Comparison of ENCODE assay signal across 11 cellular contexts in genomic region chr19:8251025-8251472, GRCh38. TPM values are rescaled to one million over a fixed set of nuclear protein-coding genes. Genes with fewer than 3 reads are reported as not detected.
DNase-seq lines count a peak whose midpoint lies in the region; ATAC-seq and TF ChIP-seq lines count a peak whose summit lies in the region.
"Had no signal": no experiment of that assay in that cellular context is flagged by ENCODE, and none has a peak within 500 bp of the region (broad histone marks: within the 10 kb centered on the region; RNA-seq: fewer than 3 reads in every experiment).

No MANE protein-coding gene starts in this region.

- H3K4me3 ChIP-seq in neural progenitor cell (no peak overlapping the region), upper lobe of left lung (no peak overlapping the region)

- H3K4me1 ChIP-seq in neural progenitor cell (no peaks in the 10 kb centered on the region), upper lobe of left lung (peaks cover 0 to 10% (median 4%) of the 10 kb centered on the region in 4 donors)

- no peaks in the 10 kb centered on the region for H3K79me2 ChIP-seq in neural progenitor cell (ENCODE audit: low read depth)

- POLR2A ChIA-PET in RWPE1 (lab: Yijun Ruan, JAX; ENCODE audit: low non-redundant PET): no interaction called here

- 54 to 72% methylated on average over 7 to 14 of the region's 14 CpGs for WGBS in upper lobe of left lung, 2 donors

- no peaks in the 10 kb centered on the region for H4K20me1 ChIP-seq in neural progenitor cell (ENCODE audit: low read depth)

- H3K9ac ChIP-seq in neural progenitor cell: no peak overlapping the region

- H3K27me3 ChIP-seq in neural progenitor cell (no peaks in the 10 kb centered on the region), upper lobe of left lung (no peaks in the 10 kb centered on the region)

- H3K36me3 ChIP-seq in neural progenitor cell (no peaks in the 10 kb centered on the region), upper lobe of left lung (peaks cover 0 to 17% (median 7%) of the 10 kb centered on the region in 4 donors)

- peaks cover 9% of the 10 kb centered on the region for H3F3A ChIP-seq in neural progenitor cell (ENCODE audit: low read depth)

- no peak overlapping the region for H3K4me2 ChIP-seq in neural progenitor cell

- peaks cover 2% of the 10 kb centered on the region for H3K4me1 Mint-ChIP-seq in neural progenitor cell

- no peaks in the 10 kb centered on the region for H3K9me3 Mint-ChIP-seq in neural progenitor cell

- DNase-seq in RWPE1 (ENCODE audit: low spot score): no peak
- peak; percentile 80 for DNase-seq in globus pallidus (ENCODE audit: low spot score)
- DNase-seq in neural progenitor cell (ENCODE audit: low spot score): no peak
- DNase-seq in upper lobe of left lung: peak; percentile 92
- DNase-seq in NCI-H345 (lab: John Stamatoyannopoulos, UW): no peak
- DNase-seq in NK-92 (lab: John Stamatoyannopoulos, UW; ENCODE audit: unreplicated experiment): no peak
- no peak for DNase-seq in NCI-H82 (lab: John Stamatoyannopoulos, UW)
- DNase-seq: NCI-H1417 treated with DMSO at 0.1 percent for 48 hours, nephron progenitor cell had no signal

- no peak overlapping the region for H2AFZ ChIP-seq in neural progenitor cell (replicated peaks)

- ATAC-seq in upper lobe of left lung (ENCODE audit: low FRiP score in 2 of 2): peak; percentile 79 to 85
- no peak for ATAC-seq in HG02981 (IDR thresholded peaks at IDR 0.05; ENCODE audit: unreplicated experiment)
- ATAC-seq: HCT116 had no signal

- H3K27ac Mint-ChIP-seq in neural progenitor cell: no peak overlapping the region

- no peak for TF ChIP-seq POLR2A in upper lobe of left lung (IDR thresholded peaks at IDR 0.05)

- peak; percentile 16; the same call in 1 of the 2 replicates for TF ChIP-seq CTCF in RWPE1 (conservative IDR thresholded peaks at IDR 0.05; ENCODE audit: low read depth)
- TF ChIP-seq CTCF in neural progenitor cell (IDR thresholded peaks at IDR 0.05): no peak
- TF ChIP-seq CTCF in upper lobe of left lung (IDR thresholded peaks at IDR 0.05): peak in 3 of 6 experiments; percentile 20 to 44 (median 34)

- H3K27ac ChIP-seq in RWPE1: peak overlapping the region; percentile 76
- peak overlapping the region; percentile 53 for H3K27ac ChIP-seq in neural progenitor cell
- H3K27ac ChIP-seq in upper lobe of left lung: peak overlapping the region in 2 of 4 donors; percentile 40 to 48

- no peaks in the 10 kb centered on the region for H3K9me3 ChIP-seq in neural progenitor cell (ENCODE audit: low read depth)
- H3K9me3 ChIP-seq in upper lobe of left lung: no peaks in the 10 kb centered on the region

- H3K27me3 Mint-ChIP-seq in neural progenitor cell (ENCODE audit: insufficient read depth, low read depth): peaks cover 2% of the 10 kb centered on the region

- TF ChIP-seq EP300 in upper lobe of left lung (IDR thresholded peaks at IDR 0.05): peak in 1 of 4 donors; percentile 71

- no peak overlapping the region for H3K4me3 Mint-ChIP-seq in neural progenitor cell
- H3K4me3 Mint-ChIP-seq: nephron progenitor cell had no signal

- CTCF ChIA-PET in RWPE1 (lab: Yijun Ruan, JAX): interaction anchor here (0.6 to 3.3 kb wide), 3 partner anchors 93 to 394 kb away, joined by 3 to 32 read pairs (median 4); no protein-coding TSS in a partner anchor

- H3K36me3 Mint-ChIP-seq in neural progenitor cell: peaks cover 11% of the 10 kb centered on the region

RNA-seq across cellular contexts. Expression of gene CERS4, which starts 41.9 kb away (rescaled TPM):
- total RNA-seq in neural progenitor cell (ENCODE audit: low replicate concordance) (34.1 and 76.0 TPM in 2 replicates), upper lobe of left lung (100 to 1,000 TPM in 1 of 6 donors, 10 to 100 TPM in 5; 55.5 to 131 (median 63.8) TPM)

RNA-seq across cellular contexts. Expression of gene CD320, which starts 57.1 kb away (rescaled TPM):
- total RNA-seq in neural progenitor cell (ENCODE audit: low replicate concordance) (22.4 and 52.5 TPM in 2 replicates), upper lobe of left lung (10 to 100 TPM; 10.5 to 54.0 (median 27.3) TPM)

Comparison
In these comparisons a context has a peak if more than half of its experiments do, and no peak if none do; other contexts are left out.
1. DNase-seq: peak in globus pallidus (single experiment) and upper lobe of left lung (2 of 2); none in RWPE1 (single experiment), neural progenitor cell (single experiment), NCI-H345 (single experiment), NK-92 (single experiment) and NCI-H82 (single experiment).